1 cellular context compared by ENCODE assay signal in genomic region chr16:81551141-81551808, GRCh38.
TF ChIP-seq lines count a peak whose summit lies in the region.

No MANE protein-coding gene starts in this region.

TF ChIP-seq in K562, 482 proteins besides CTCF, POLR2A, EP300 and RAD21 (continued from another document and continues in another):
- peak in 1 of 2 experiments; percentile 40; a peak in 1 of 4 replicates for TF ChIP-seq UBTF (IDR thresholded peaks at IDR 0.05; ENCODE audit: borderline replicate concordance in 1 of 2, low read depth in 2 of 2, low read length in 2 of 2)
- no peak for TF ChIP-seq ZNF3 (CRISPR knock-in tag; IDR thresholded peaks at IDR 0.05)
- no peak for TF ChIP-seq EGR1 (conservative IDR thresholded peaks at IDR 0.05)
- no peak for TF ChIP-seq WHSC1 (IDR thresholded peaks at IDR 0.05; ENCODE audit: low read length)
- peak; percentile 70; the same call in 1 of the 2 replicates for TF ChIP-seq RFX1 (IDR thresholded peaks at IDR 0.05)
- TF ChIP-seq ZEB2 (IDR thresholded peaks at IDR 0.05), result no peak
- peak; percentile 42; the same call in 1 of the 2 replicates for TF ChIP-seq ATF7 (IDR thresholded peaks at IDR 0.05)
- 0 out of 2 replicates have a peak, but pooled peaks have one; percentile 28 for TF ChIP-seq SMAD4 (CRISPR knock-in tag; conservative IDR thresholded peaks at IDR 0.05)
- no peak for TF ChIP-seq ELF4 (CRISPR knock-in tag; IDR thresholded peaks at IDR 0.05)
- TF ChIP-seq ZBTB40 (IDR thresholded peaks at IDR 0.05), result 0 out of 2 replicates have a peak, but pooled peaks have one; percentile 32
- no peak for TF ChIP-seq ZBTB40 (CRISPR knock-in tag; IDR thresholded peaks at IDR 0.05)
- TF ChIP-seq ZBTB11 (CRISPR knock-in tag; IDR thresholded peaks at IDR 0.05), result no peak
- peak; percentile 25; the same call in 1 of the 2 replicates for TF ChIP-seq DPF2 (IDR thresholded peaks at IDR 0.05)
- TF ChIP-seq ZNF24 (IDR thresholded peaks at IDR 0.05), result peak; percentile 83
- TF ChIP-seq SMARCA4 (IDR thresholded peaks at IDR 0.05), result peak; percentile 33; the same call in 1 of the 2 replicates
- no peak for TF ChIP-seq ZHX1 (conservative IDR thresholded peaks at IDR 0.05; ENCODE audit: low read length)
- no peak for TF ChIP-seq HCFC1 (IDR thresholded peaks at IDR 0.05; ENCODE audit: low read depth, low read length)
- no peak for TF ChIP-seq ARHGAP35 (IDR thresholded peaks at IDR 0.05; ENCODE audit: partially characterized antibody)
- TF ChIP-seq ATF3 (IDR thresholded peaks at IDR 0.05), result peak; percentile 74
- no peak for TF ChIP-seq ATF3 (CRISPR knock-in tag; conservative IDR thresholded peaks at IDR 0.05)
- no peak for TF ChIP-seq ZNF174 (CRISPR knock-in tag; IDR thresholded peaks at IDR 0.05)
- peak; percentile 22; the same call in 1 of the 2 replicates for TF ChIP-seq SPI1 (IDR thresholded peaks at IDR 0.05; ENCODE audit: borderline replicate concordance, low read depth, low read length)
- TF ChIP-seq ARID1B (IDR thresholded peaks at IDR 0.05), result 0 out of 2 replicates have a peak, but pooled peaks have one; percentile 19
- no peak for TF ChIP-seq JUND (IDR thresholded peaks at IDR 0.05; ENCODE audit: borderline replicate concordance, low read depth, low read length)
- peak; percentile 36; the same call in 1 of the 3 replicates for TF ChIP-seq JUND (tag; IDR thresholded peaks at IDR 0.05; ENCODE audit: borderline replicate concordance, low read depth, low read length)
- 0 out of 4 replicates have a peak, but pooled peaks of 1 of the 2 experiments have one; percentile 5 for TF ChIP-seq RCOR1 (IDR thresholded peaks at IDR 0.05; ENCODE audit: borderline replicate concordance in 1 of 2, low read depth in 2 of 2, low read length in 2 of 2)
- no peak for TF ChIP-seq ELK3 (CRISPR knock-in tag; IDR thresholded peaks at IDR 0.05)
- TF ChIP-seq ZNF583 (CRISPR knock-in tag; IDR thresholded peaks at IDR 0.05), result no peak
- TF ChIP-seq FOSL1 (tag; conservative IDR thresholded peaks at IDR 0.05), result peak; percentile 71
- no peak for TF ChIP-seq SMAD2 (IDR thresholded peaks at IDR 0.05; ENCODE audit: low read depth, low read length)
- no peak; the same call in 1 of the 2 replicates for TF ChIP-seq SMARCC2 (IDR thresholded peaks at IDR 0.05; ENCODE audit: low read depth)
- TF ChIP-seq ZNF41 (CRISPR knock-in tag; conservative IDR thresholded peaks at IDR 0.05), result no peak
- peak; percentile 23; the same call in 1 of the 2 replicates for TF ChIP-seq TCF3 (CRISPR knock-in tag; IDR thresholded peaks at IDR 0.05)
- TF ChIP-seq SMARCE1 (IDR thresholded peaks at IDR 0.05), result 0 out of 2 replicates have a peak, but pooled peaks have one; percentile 24
- TF ChIP-seq ZNF696 (CRISPR knock-in tag; conservative IDR thresholded peaks at IDR 0.05), result no peak
- TF ChIP-seq C11orf30 (IDR thresholded peaks at IDR 0.05; ENCODE audit: low read depth), result peak; percentile 13; the same call in 1 of the 2 replicates
- TF ChIP-seq NFE2 (IDR thresholded peaks at IDR 0.05; ENCODE audit: low read depth), result peak; percentile 17; the same call in 1 of the 2 replicates
- 0 out of 2 replicates have a peak, but pooled peaks have one; percentile 17 for TF ChIP-seq JUN (IDR thresholded peaks at IDR 0.05; ENCODE audit: borderline replicate concordance, low read depth, low read length)
- TF ChIP-seq JUN (CRISPR knock-in tag; IDR thresholded peaks at IDR 0.05; ENCODE audit: borderline replicate concordance), result no peak
- TF ChIP-seq ETV6 (IDR thresholded peaks at IDR 0.05; ENCODE audit: borderline replicate concordance in 1 of 2, low read depth in 2 of 2, low read length in 1 of 2), result peak in 1 of 2 experiments; percentile 59; a peak in 2 of 4 replicates
- no peak for TF ChIP-seq ETV6 (CRISPR knock-in tag; IDR thresholded peaks at IDR 0.05; ENCODE audit: borderline replicate concordance)
- TF ChIP-seq TEAD4 (IDR thresholded peaks at IDR 0.05; ENCODE audit: low read length), result no peak
- TF ChIP-seq TEAD4 (CRISPR knock-in tag; IDR thresholded peaks at IDR 0.05; ENCODE audit: borderline replicate concordance), result no peak
- TF ChIP-seq NFXL1 (CRISPR knock-in tag; IDR thresholded peaks at IDR 0.05), result no peak
